ENCODE assay signal across 2 cellular contexts in the genomic region with DNA sequence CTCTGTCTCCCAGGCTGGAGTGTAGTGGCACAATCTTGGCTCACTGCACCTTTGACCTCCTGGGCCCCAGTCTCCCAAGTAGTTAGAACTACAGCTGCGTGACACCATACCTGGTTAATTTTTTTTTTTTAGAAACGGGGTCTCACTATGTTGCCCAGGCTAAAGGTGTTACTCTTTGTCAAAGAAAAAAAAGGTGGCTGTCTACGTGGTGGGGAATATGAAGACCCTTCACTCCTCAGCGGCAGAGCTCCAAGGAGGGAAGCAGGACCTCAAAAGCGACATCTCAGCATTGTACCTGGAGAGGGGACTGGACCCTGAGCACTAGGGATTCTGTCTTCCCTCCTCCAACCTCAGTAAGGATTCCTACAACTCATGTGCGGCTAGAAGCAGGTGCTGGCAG.
TF ChIP-seq lines count a peak whose summit lies in the region.

No MANE protein-coding gene starts in this region.

TF ChIP-seq in HepG2, 621 proteins besides CTCF, POLR2A, EP300 and RAD21:
- TF ChIP-seq HNRNPH1 (optimal IDR thresholded peaks at IDR 0.05; ENCODE audit: low read depth, low read length), result no peak
- TF ChIP-seq GFI1 (CRISPR knock-in tag; IDR thresholded peaks at IDR 0.05; ENCODE audit: borderline replicate concordance), result no peak
- peak; percentile 80 for TF ChIP-seq ZNF121 (CRISPR knock-in tag; IDR thresholded peaks at IDR 0.05)
- TF ChIP-seq, protein P1, sequence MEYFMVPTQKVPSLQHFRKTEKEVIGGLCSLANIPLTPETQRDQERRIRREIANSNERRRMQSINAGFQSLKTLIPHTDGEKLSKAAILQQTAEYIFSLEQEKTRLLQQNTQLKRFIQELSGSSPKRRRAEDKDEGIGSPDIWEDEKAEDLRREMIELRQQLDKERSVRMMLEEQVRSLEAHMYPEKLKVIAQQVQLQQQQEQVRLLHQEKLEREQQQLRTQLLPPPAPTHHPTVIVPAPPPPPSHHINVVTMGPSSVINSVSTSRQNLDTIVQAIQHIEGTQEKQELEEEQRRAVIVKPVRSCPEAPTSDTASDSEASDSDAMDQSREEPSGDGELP (IDR thresholded peaks at IDR 0.05; ENCODE audit: borderline replicate concordance, low read depth), result no peak
TF ChIP-seq in HepG2: peak in this region for 1.

TF ChIP-seq in endothelial cell of umbilical vein, 7 proteins besides CTCF, POLR2A, EP300 and RAD21:
- TF ChIP-seq POLR2AphosphoS5 (IDR thresholded peaks at IDR 0.05; ENCODE audit: insufficient read depth, low read depth, low read length), result no peak
